In genomic region chr1:212699104-212699838, GRCh38 we compare ENCODE assay signal across 8 cellular contexts. TPM values are rescaled to one million over a fixed set of nuclear protein-coding genes. Genes with fewer than 3 reads are reported as not detected.
A peak's percentile ranks its signal among the peaks of the same experiment; 100 is the strongest.
DNase-seq lines count a peak whose midpoint lies in the region; ATAC-seq and TF ChIP-seq lines count a peak whose summit lies in the region.

No MANE protein-coding gene starts in this region.

- ATAC-seq in HG02678 (IDR thresholded peaks at IDR 0.05; ENCODE audit: unreplicated experiment): peak; percentile 47

- H3K27ac Mint-ChIP-seq in endodermal cell: no peak overlapping the region

- H3K9me3 ChIP-seq in endodermal cell (ENCODE audit: control insufficient read depth, low read length) (no peaks in the 10 kb centered on the region), mononuclear cell (ENCODE audit: low read depth, low read length) (no peaks in the 10 kb centered on the region), stomach (no peaks in the 10 kb centered on the region)

- H3K4me3 ChIP-seq in endodermal cell (ENCODE audit: low read length) (peak overlapping the region; percentile 70), mononuclear cell (ENCODE audit: low read length) (peak overlapping the region; percentile 38), stomach (peak overlapping the region; percentile 51 to 73 (median 58))

- no peaks in the 10 kb centered on the region for H3K36me3 Mint-ChIP-seq in endodermal cell (ENCODE audit: low read depth)

- peaks cover 16% of the 10 kb centered on the region for H3K4me1 Mint-ChIP-seq in endodermal cell

- H3K27me3 Mint-ChIP-seq in endodermal cell (ENCODE audit: insufficient read depth): peaks cover 76% of the 10 kb centered on the region

- TF ChIP-seq CTCF in endodermal cell (conservative IDR thresholded peaks at IDR 0.05) (peak; percentile 86), stomach (IDR thresholded peaks at IDR 0.05) (peak in 3 of 7 experiments; percentile 39 to 62 (median 43))

- no peaks in the 10 kb centered on the region for H3K4me1 ChIP-seq in endodermal cell (ENCODE audit: control insufficient read depth, insufficient read depth, low read length)
- H3K4me1 ChIP-seq in mononuclear cell (ENCODE audit: insufficient read depth, low read length): peaks cover 27% of the 10 kb centered on the region
- H3K4me1 ChIP-seq in stomach: peaks cover 26 to 40% (median 34%) of the 10 kb centered on the region in 4 donors

- no peaks in the 10 kb centered on the region for H3K9me3 Mint-ChIP-seq in endodermal cell

- H3K9ac ChIP-seq in endodermal cell (ENCODE audit: extremely low read depth, low read length, poor library complexity, severe bottlenecking): no peak overlapping the region

- H3K36me3 ChIP-seq in endodermal cell (ENCODE audit: control insufficient read depth, insufficient read depth, low read length) (no peaks in the 10 kb centered on the region), stomach (no peaks in the 10 kb centered on the region)

- DNase-seq in NCI-H2081 (lab: John Stamatoyannopoulos, UW): peak; percentile 61 to 75
- DNase-seq in NCI-H2081 treated with DMSO at 0.1 percent for 48 hours (lab: John Stamatoyannopoulos, UW): no peak
- DNase-seq in NCI-H2029 treated with DMSO at 0.1 percent for 48 hours (lab: John Stamatoyannopoulos, UW): peak; percentile 5
- DNase-seq in activated CD4-positive, alpha-beta T cell treated with anti-CD3 and anti-CD28 coated beads, Interleukin-2, amount 50 U/mL, for 24 hours (ENCODE audit: low read depth in 1 of 2, low spot score in 1 of 2): peak; percentile 22 to 34
- peak; percentile 91 for DNase-seq in endodermal cell
- DNase-seq in stomach: peak; percentile 52

- peak overlapping the region; percentile 62 for H3K4me3 Mint-ChIP-seq in endodermal cell

- H3K27me3 ChIP-seq in endodermal cell (ENCODE audit: control insufficient read depth, insufficient read depth, low read length, poor library complexity, severe bottlenecking): peaks cover 62% of the 10 kb centered on the region
- H3K27me3 ChIP-seq in mononuclear cell (ENCODE audit: insufficient read depth, low read length): peaks cover 35% of the 10 kb centered on the region
- H3K27me3 ChIP-seq in stomach: peaks cover 0 to 50% (median 18%) of the 10 kb centered on the region in 3 donors

- intact Hi-C loops in stomach (cut with DNase I; ENCODE audit: low total_unique reads): no loop called here

- no peak for TF ChIP-seq EP300 in stomach (IDR thresholded peaks at IDR 0.05)

- H3K27ac ChIP-seq in endodermal cell (ENCODE audit: low read depth, low read length) (no peak overlapping the region), stomach (peak overlapping the region; percentile 30 to 83 (median 78))

- TF ChIP-seq POLR2A in stomach (IDR thresholded peaks at IDR 0.05): no peak

- WGBS in endodermal cell (ENCODE audit: insufficient coverage in 1 of 2, insufficient read length in 1 of 2), 2 experiments: 2% methylated on average over 10 to 72 of the region's 72 CpGs
- WGBS in stomach, 5 donors: 1 to 3% (median 1%) methylated on average over 13 to 72 of the region's 72 CpGs

RNA-seq across cellular contexts. Expression of gene BATF3, which starts 0.4 kb away (rescaled TPM):
- total RNA-seq in endodermal cell: 1 to 10 TPM; 1.5 to 4.0 TPM
- polyA plus RNA-seq in endodermal cell (2013, experiment 1 of 2): 1.1 TPM
- polyA plus RNA-seq in endodermal cell (2013, experiment 2 of 2): 0.70 TPM
- 1.4 TPM for total RNA-seq in mononuclear cell
- 1 to 10 TPM in 2 of 5 donors, not detected in 3; 1.1 to 1.2 TPM for total RNA-seq in stomach
- 1 to 10 TPM; 4.1 to 6.9 (median 5.3) TPM for polyA plus RNA-seq in stomach
